ENCODE assay signal across 8 cellular contexts in genomic region chr1:34985063-34985770, GRCh38. TPM values are rescaled to one million over a fixed set of nuclear protein-coding genes. Genes with fewer than 3 reads are reported as not detected.
DNase-seq lines count a peak whose midpoint lies in the region; ATAC-seq, FAIRE-seq and TF ChIP-seq lines count a peak whose summit lies in the region.

Gene TMEM35B, minus strand, starts transcription at chr1:34985347. Its CDS starts 42 bp downstream, at chr1:34985305.

- peaks cover 14% of the 10 kb centered on the region for H3K36me3 ChIP-seq in endodermal cell (ENCODE audit: control insufficient read depth, insufficient read depth, low read length)
- H3K36me3 ChIP-seq in mesodermal cell (ENCODE audit: control insufficient read depth, insufficient read depth, low read length), result peaks cover 21% of the 10 kb centered on the region

- H3K36me3 Mint-ChIP-seq in activated CD8-positive, alpha-beta memory T cell treated with anti-CD3 and anti-CD28 coated beads, Interleukin-2, amount 10 ng/mL, durations not matched to agents 7 days and 5 days, result peaks cover 24% of the 10 kb centered on the region
- peaks cover 18% of the 10 kb centered on the region for H3K36me3 Mint-ChIP-seq in endodermal cell (ENCODE audit: low read depth)

- CTCF ChIA-PET in A549 (lab: Yijun Ruan, JAX), result interaction anchor here (1.5 to 2.2 kb wide), 2 partner anchors 10 to 13 kb away, joined by 3 to 6 read pairs; no protein-coding TSS in a partner anchor
- CTCF ChIA-PET in activated CD8-positive, alpha-beta memory T cell treated with anti-CD3 and anti-CD28 coated beads, Interleukin-2, amount 10 ng/mL, durations not matched to agents 7 days and 5 days (lab: Charles Lee), result interaction anchor here (0.8 to 2.2 kb wide), 11 partner anchors 11 to 217 kb away, joined by 3 to 9 read pairs (median 5); partner anchors contain the start of genes SMIM12, ZMYM1 and ZMYM6

- peaks cover 33% of the 10 kb centered on the region for H3K4me1 Mint-ChIP-seq in activated CD8-positive, alpha-beta memory T cell treated with anti-CD3 and anti-CD28 coated beads, Interleukin-2, amount 10 ng/mL, durations not matched to agents 7 days and 5 days
- H3K4me1 Mint-ChIP-seq in endodermal cell, result peaks cover 11% of the 10 kb centered on the region

- H3K4me2 ChIP-seq in A549, result peak within 1 kb of the TSS; percentile 74

- no peaks in the 10 kb centered on the region for H3K9me3 ChIP-seq in A549
- no peaks in the 10 kb centered on the region for H3K9me3 ChIP-seq in endodermal cell (ENCODE audit: control insufficient read depth, low read length)
- no peaks in the 10 kb centered on the region for H3K9me3 ChIP-seq in mesodermal cell (ENCODE audit: control insufficient read depth, low read length)

- H3K4me3 ChIP-seq in A549, result peak within 1 kb of the TSS; percentile 59
- peak within 1 kb of the TSS; percentile 96 for H3K4me3 ChIP-seq in endodermal cell (ENCODE audit: low read length)
- peak within 1 kb of the TSS; percentile 65 for H3K4me3 ChIP-seq in mesodermal cell (ENCODE audit: extremely low read depth, insufficient read depth, low read length, poor library complexity, severe bottlenecking)

- peak within 1 kb of the TSS; percentile 99 for H3K4me3 Mint-ChIP-seq in activated CD8-positive, alpha-beta memory T cell treated with anti-CD3 and anti-CD28 coated beads, Interleukin-2, amount 10 ng/mL, durations not matched to agents 7 days and 5 days
- H3K4me3 Mint-ChIP-seq in endodermal cell, result peak within 1 kb of the TSS; percentile 90

- no peak for FAIRE-seq in A549 (lab: Jason Lieb, UNC)
- peak; percentile 80 for FAIRE-seq in GM18507 (lab: Jason Lieb, UNC)

- no peaks in the 10 kb centered on the region for H3K27me3 ChIP-seq in endodermal cell (ENCODE audit: control insufficient read depth, insufficient read depth, low read length, poor library complexity, severe bottlenecking)

- H3K9me3 Mint-ChIP-seq in activated CD8-positive, alpha-beta memory T cell treated with anti-CD3 and anti-CD28 coated beads, Interleukin-2, amount 10 ng/mL, durations not matched to agents 7 days and 5 days (ENCODE audit: low read depth), result no peaks in the 10 kb centered on the region
- no peaks in the 10 kb centered on the region for H3K9me3 Mint-ChIP-seq in endodermal cell

- no peak for TF ChIP-seq EP300 in A549 (IDR thresholded peaks at IDR 0.05)

- no CpG with 5 or more reads among the region's 50 CpGs for WGBS in A549 (ENCODE audit: missing lambda C conversion rate)
- 4 to 5% methylated on average over 18 to 50 of the region's 50 CpGs for WGBS in endodermal cell (ENCODE audit: insufficient coverage in 1 of 2, insufficient read length in 1 of 2), 2 experiments
- 3% methylated on average over 20 to 48 of the region's 50 CpGs for WGBS in mesodermal cell (ENCODE audit: insufficient coverage in 2 of 2), 2 experiments

- peak within 1 kb of the TSS; percentile 65 for H3K9ac ChIP-seq in endodermal cell (ENCODE audit: extremely low read depth, low read length, poor library complexity, severe bottlenecking)

- ATAC-seq in A549 (peak; percentile 91 to 93), HG02981 (IDR thresholded peaks at IDR 0.05; ENCODE audit: unreplicated experiment) (peak; percentile 64)
- peak; percentile 98 for ATAC-seq in activated CD8-positive, alpha-beta memory T cell treated with anti-CD3 and anti-CD28 coated beads, Interleukin-2, amount 10 ng/mL, durations not matched to agents 7 days and 5 days

- peak within 1 kb of the TSS; percentile 97 for H3K27ac Mint-ChIP-seq in activated CD8-positive, alpha-beta memory T cell treated with anti-CD3 and anti-CD28 coated beads, Interleukin-2, amount 10 ng/mL, durations not matched to agents 7 days and 5 days
- H3K27ac Mint-ChIP-seq in endodermal cell, result peak within 1 kb of the TSS; percentile 92

- POLR2A ChIA-PET in A549 (lab: Yijun Ruan, JAX), result interaction anchor here (0.6 to 1.1 kb wide), 3 partner anchors 12 to 230 kb away, joined by 3 to 5 read pairs (median 4); partner anchors contain the start of gene SMIM12

- H3K27me3 Mint-ChIP-seq in activated CD8-positive, alpha-beta memory T cell treated with anti-CD3 and anti-CD28 coated beads, Interleukin-2, amount 10 ng/mL, durations not matched to agents 7 days and 5 days, result no peaks in the 10 kb centered on the region
- H3K27me3 Mint-ChIP-seq in endodermal cell (ENCODE audit: insufficient read depth), result no peaks in the 10 kb centered on the region

- DNase-seq in A549 (ENCODE audit: low read depth in 1 of 2, low spot score in 1 of 2) (peak; percentile 33 to 34), GM18507 (ENCODE audit: extremely low spot score, insufficient read length, low read depth) (peak; percentile 69), NCI-H510A treated with DMSO at 0.1 percent for 48 hours (lab: John Stamatoyannopoulos, UW) (peak; percentile 87), endodermal cell (peak; percentile 87)
- DNase-seq in activated CD8-positive, alpha-beta memory T cell treated with anti-CD3 and anti-CD28 coated beads, Interleukin-2, amount 10 ng/mL, durations not matched to agents 7 days and 5 days, result peak; percentile 87
- peak; percentile 56 for DNase-seq in stimulated activated CD8-positive, alpha-beta memory T cell treated with anti-CD3 and anti-CD28 coated beads, Interleukin-15, amount 100 ng/mL, for 24 hours (ENCODE audit: low read depth)

- TF ChIP-seq RAD21 in A549 (conservative IDR thresholded peaks at IDR 0.05 in 1 of 2, IDR thresholded peaks at IDR 0.05 in 1 of 2), result no peak

- peaks cover 8% of the 10 kb centered on the region; the same call in 1 of the 3 replicates for H3K4me1 ChIP-seq in A549
- peaks cover 4% of the 10 kb centered on the region for H3K4me1 ChIP-seq in endodermal cell (ENCODE audit: control insufficient read depth, insufficient read depth, low read length)
- H3K4me1 ChIP-seq in mesodermal cell (ENCODE audit: control insufficient read depth, insufficient read depth, low read length, poor library complexity, severe bottlenecking), result peaks cover 7% of the 10 kb centered on the region

- TF ChIP-seq CTCF in A549 (IDR thresholded peaks at IDR 0.05) (no peak), endodermal cell (conservative IDR thresholded peaks at IDR 0.05) (peak; percentile 23)

- peak within 1 kb of the TSS; percentile 87 to 98 for H3K27ac ChIP-seq in A549
- no peak within 1 kb of the TSS for H3K27ac ChIP-seq in endodermal cell (ENCODE audit: low read depth, low read length)
- H3K27ac ChIP-seq in mesodermal cell (ENCODE audit: low read depth, low read length, severe bottlenecking), result peak within 1 kb of the TSS; percentile 63

- peak; percentile 77 for TF ChIP-seq POLR2A in A549 (IDR thresholded peaks at IDR 0.05; ENCODE audit: low read length)

TF ChIP-seq in A549, 52 proteins besides CTCF, POLR2A, EP300 and RAD21:
- TF ChIP-seq ZFP36 (IDR thresholded peaks at IDR 0.05; ENCODE audit: borderline replicate concordance, partially characterized antibody), result no peak
- peak in 1 of 2 experiments; percentile 45; a peak in 1 of 5 replicates for TF ChIP-seq JUN (IDR thresholded peaks at IDR 0.05)
- peak; percentile 64; the same call in 1 of the 3 replicates for TF ChIP-seq BCL3 (IDR thresholded peaks at IDR 0.05)
- no peak for TF ChIP-seq TP53 (CRISPR knock-in tag; IDR thresholded peaks at IDR 0.05)
- TF ChIP-seq KDM1A (IDR thresholded peaks at IDR 0.05; ENCODE audit: low read depth), result 0 out of 2 replicates have a peak, but pooled peaks have one; percentile 27
- peak; percentile 51; the same call in 1 of the 2 replicates for TF ChIP-seq PHF8 (IDR thresholded peaks at IDR 0.05; ENCODE audit: borderline replicate concordance, low read depth)
- TF ChIP-seq MAX (IDR thresholded peaks at IDR 0.05), result peak; percentile 54; the same call in 1 of the 2 replicates

RNA-seq across cellular contexts. Expression of gene TMEM35B, which starts in this region (rescaled TPM):
- 27.2 and 31.8 TPM in 2 replicates for polyA plus RNA-seq in A549 (2011; rRNA removed)
- polyA plus RNA-seq in A549 (2012; cell fraction: cytosol; rRNA removed), result 18.1 and 21.2 TPM in 2 replicates
- 8.9 and 12.7 TPM in 2 replicates for polyA plus RNA-seq in A549 (2012; cell fraction: nucleus; rRNA removed)
- 12.6 to 16.8 TPM (median 13.3 TPM) in 3 replicates for polyA plus RNA-seq in A549 (2017; fragmentation: RNase III; extraction: RNeasy Plus Mini Kit Qiagen cat#74134 plus additional on column Dnase treatment)
- polyA minus RNA-seq in A549 (2011; rRNA and poly(A)+ RNA removed), result 8.8 and 11.9 TPM in 2 replicates
- 10 to 100 TPM; 29.6 to 30.2 TPM for total RNA-seq in activated CD8-positive, alpha-beta memory T cell treated with anti-CD3 and anti-CD28 coated beads, Interleukin-2, amount 10 ng/mL, durations not matched to agents 7 days and 5 days
- total RNA-seq in endodermal cell, result 10 to 100 TPM; 28.2 to 31.3 TPM
- 22.6 TPM for polyA plus RNA-seq in endodermal cell (2013, experiment 1 of 2)
- polyA plus RNA-seq in endodermal cell (2013, experiment 2 of 2), result 23.1 TPM
- polyA plus RNA-seq in mesodermal cell (2013, experiment 1 of 2), result 47.3 TPM
- 46.3 TPM for polyA plus RNA-seq in mesodermal cell (2013, experiment 2 of 2)

Comparison
In these comparisons a context has a peak if more than half of its experiments do, and no peak if none do; other contexts are left out.
1. DNase-seq: peak in every context shown above with its lines; median percentile 87 in NCI-H510A treated with DMSO at 0.1 percent for 48 hours; 87 in activated CD8-positive, alpha-beta memory T cell treated with anti-CD3 and anti-CD28 coated beads, Interleukin-2, amount 10 ng/mL, durations not matched to agents 7 days and 5 days; 87 in endodermal cell; 69 in GM18507; 56 in stimulated activated CD8-positive, alpha-beta memory T cell treated with anti-CD3 and anti-CD28 coated beads, Interleukin-15, amount 100 ng/mL, for 24 hours; 34 in A549.